Comparison of ENCODE assay signal across 18 cellular contexts in genomic region chr12:47102406-47102805, GRCh38. TPM values are rescaled to one million over a fixed set of nuclear protein-coding genes. Genes with fewer than 3 reads are reported as not detected.
DNase-seq lines count a peak whose midpoint lies in the region; FAIRE-seq and TF ChIP-seq lines count a peak whose summit lies in the region.
"Had no signal": no experiment of that assay in that cellular context is flagged by ENCODE, and none has a peak within 500 bp of the region (broad histone marks: within the 10 kb centered on the region; RNA-seq: fewer than 3 reads in every experiment).

No MANE protein-coding gene starts in this region.

- H3K9me3 ChIP-seq in astrocyte (ENCODE audit: insufficient read depth, low read depth, low read length) = no peaks in the 10 kb centered on the region
- no peaks in the 10 kb centered on the region for H3K9me3 ChIP-seq in subcutaneous abdominal adipose tissue (ENCODE audit: control insufficient read depth in 5 of 5, low read length in 5 of 5)
- H3K9me3 ChIP-seq in adrenal gland (replicated peaks in 1 of 3) = no peaks in the 10 kb centered on the region
- H3K9me3 ChIP-seq: BLaER1 had no signal

- H3K18ac ChIP-seq in mesendoderm (ENCODE audit: low read length) = no peak overlapping the region

- no peak overlapping the region for H2AK5ac ChIP-seq in mesendoderm (ENCODE audit: low read length)

- no peaks in the 10 kb centered on the region for H3K79me1 ChIP-seq in mesendoderm (ENCODE audit: low read length)

- no peak overlapping the region for H3K23ac ChIP-seq in mesendoderm (ENCODE audit: low read length)

- no peak overlapping the region for H2AFZ ChIP-seq in astrocyte (ENCODE audit: low read depth, low read length)

- H2BK5ac ChIP-seq in mesendoderm (ENCODE audit: low read length) = no peak overlapping the region

- H4K5ac ChIP-seq in mesendoderm (ENCODE audit: low read length) = no peak overlapping the region

- no peaks in the 10 kb centered on the region for H3K79me2 ChIP-seq in astrocyte (ENCODE audit: insufficient read depth, low read length)
- no peaks in the 10 kb centered on the region for H3K79me2 ChIP-seq in mesendoderm (ENCODE audit: control insufficient read depth, insufficient read depth, low read length)

- TF ChIP-seq CTCF in astrocyte (IDR thresholded peaks at IDR 0.05; ENCODE audit: insufficient read depth, low read depth, low read length) = no peak
- no peak for TF ChIP-seq CTCF in adrenal gland (IDR thresholded peaks at IDR 0.05)

- H3K4me1 ChIP-seq in astrocyte (ENCODE audit: insufficient read depth, low read length) = peaks cover 7% of the 10 kb centered on the region
- peaks cover 11% of the 10 kb centered on the region for H3K4me1 ChIP-seq in mesendoderm (ENCODE audit: control insufficient read depth, low read depth, low read length)
- H3K4me1 ChIP-seq in subcutaneous abdominal adipose tissue (ENCODE audit: control insufficient read depth in 5 of 5, insufficient read depth in 5 of 5, low read length in 5 of 5) = peaks cover 0 to 22% (median 16%) of the 10 kb centered on the region in 5 donors
- peaks cover 2 to 12% of the 10 kb centered on the region in 2 donors for H3K4me1 ChIP-seq in adrenal gland (replicated peaks in 1 of 2)
- H3K4me1 ChIP-seq: BLaER1 had no signal

- H3K4me3 ChIP-seq in astrocyte (ENCODE audit: insufficient read depth, low read depth, low read length) = no peak overlapping the region
- no peak overlapping the region for H3K4me3 ChIP-seq in mesendoderm (ENCODE audit: low read length)
- H3K4me3 ChIP-seq in subcutaneous abdominal adipose tissue (ENCODE audit: low read depth in 1 of 5, low read length in 5 of 5) = no peak overlapping the region
- H3K4me3 ChIP-seq in adrenal gland = no peak overlapping the region
- H3K4me3 ChIP-seq: BLaER1, GM12878 had no signal

- TF ChIP-seq POLR2A in adrenal gland (IDR thresholded peaks at IDR 0.05) = no peak

- H3K27ac Mint-ChIP-seq in astrocyte (ENCODE audit: unreplicated experiment) = no peak overlapping the region

- H3K27me3 ChIP-seq in astrocyte (ENCODE audit: insufficient read depth, low read length) = no peaks in the 10 kb centered on the region
- H3K27me3 ChIP-seq in mesendoderm (ENCODE audit: insufficient read depth, low read length, poor library complexity) = no peaks in the 10 kb centered on the region
- no peaks in the 10 kb centered on the region for H3K27me3 ChIP-seq in subcutaneous abdominal adipose tissue (ENCODE audit: control insufficient read depth in 5 of 5, insufficient read depth in 4 of 5, low read length in 5 of 5)
- no peaks in the 10 kb centered on the region for H3K27me3 ChIP-seq in adrenal gland
- H3K27me3 ChIP-seq: BLaER1 had no signal

- peaks cover 3% of the 10 kb centered on the region for H3K36me3 Mint-ChIP-seq in astrocyte (ENCODE audit: low read depth, unreplicated experiment)

- peaks cover 13% of the 10 kb centered on the region for H3K4me1 Mint-ChIP-seq in astrocyte (ENCODE audit: low read depth, unreplicated experiment)

- no peaks in the 10 kb centered on the region for H3K36me3 ChIP-seq in astrocyte (ENCODE audit: insufficient read depth, low read length)
- no peaks in the 10 kb centered on the region for H3K36me3 ChIP-seq in mesendoderm (ENCODE audit: control insufficient read depth, insufficient read depth, low read length)
- peaks cover 0 to 6% (median 4%) of the 10 kb centered on the region in 5 donors for H3K36me3 ChIP-seq in subcutaneous abdominal adipose tissue (ENCODE audit: control insufficient read depth in 5 of 5, insufficient read depth in 5 of 5, low read length in 5 of 5)
- no peaks in the 10 kb centered on the region for H3K36me3 ChIP-seq in adrenal gland (replicated peaks in 1 of 2)
- H3K36me3 ChIP-seq: BLaER1 had no signal

- WGBS in mesendoderm (ENCODE audit: extremely low coverage, insufficient coverage, low lambda C conversion rate) = no CpG with 5 or more reads among the region's 4 CpGs
- WGBS in adrenal gland, 4 donors = 95 to 98% (median 95%) methylated on average over 4 of the region's 4 CpGs

- H3K9ac ChIP-seq in astrocyte (ENCODE audit: low read length) (no peak overlapping the region), mesendoderm (ENCODE audit: low read length) (no peak overlapping the region), subcutaneous abdominal adipose tissue (ENCODE audit: low read length in 5 of 5) (no peak overlapping the region)
- H3K9ac ChIP-seq: BLaER1 had no signal

- H3K9me3 Mint-ChIP-seq in astrocyte (ENCODE audit: unreplicated experiment) = no peaks in the 10 kb centered on the region

- H3K56ac ChIP-seq in mesendoderm (ENCODE audit: low read length) = no peak overlapping the region

- intact Hi-C loops in adrenal gland (cut with DNase I) = no loop called here

- in situ Hi-C loops in G401 (cut with HindIII; ENCODE audit: low sequenced_read_pairs) = no loop called here

- DNase-seq in G401 (ENCODE audit: low spot score) (peak; percentile 34), astrocyte (ENCODE audit: low read depth) (no peak), mesendoderm (no peak), adrenal gland (no peak), C1 segment of cervical spinal cord (lab: John Stamatoyannopoulos, UW) (no peak), HuH-7.5 (ENCODE audit: low spot score) (no peak), NCI-H524 treated with DMSO at 0.1 percent for 48 hours (lab: John Stamatoyannopoulos, UW) (no peak)
- DNase-seq: DND-41, GDM1, GOT3, NCI-H1048, NCI-H1436 treated with DMSO at 0.1 percent for 48 hours, NCI-H2029 treated with DMSO at 0.1 percent for 48 hours, NCI-H510A treated with DMSO at 0.1 percent for 48 hours had no signal

- no peak overlapping the region for H2BK120ac ChIP-seq in mesendoderm (ENCODE audit: low read depth, low read length)

- no peak overlapping the region for H2BK15ac ChIP-seq in mesendoderm (replicated peaks; ENCODE audit: low read depth)

- H3K4me2 ChIP-seq in astrocyte (ENCODE audit: low read length) (no peak overlapping the region), mesendoderm (ENCODE audit: low read length) (no peak overlapping the region)
- H3K4me2 ChIP-seq: BLaER1 had no signal

- no peak overlapping the region for H3K4me3 Mint-ChIP-seq in astrocyte (ENCODE audit: unreplicated experiment)

- H3K27me3 Mint-ChIP-seq in astrocyte (ENCODE audit: low read depth, unreplicated experiment) = no peaks in the 10 kb centered on the region

- H4K8ac ChIP-seq in mesendoderm (ENCODE audit: low read depth, low read length) = no peak overlapping the region

- FAIRE-seq in astrocyte (lab: Jason Lieb, UNC) = peak; percentile 50
- FAIRE-seq: GM12878, HepG2 had no signal

- H4K20me1 ChIP-seq in astrocyte (ENCODE audit: insufficient read depth, low read length) = no peaks in the 10 kb centered on the region
- H4K20me1 ChIP-seq: BLaER1 had no signal

- H3K27ac ChIP-seq in astrocyte (ENCODE audit: low read depth, low read length) = no peak overlapping the region
- H3K27ac ChIP-seq in mesendoderm (ENCODE audit: low read depth, low read length) = no peak overlapping the region
- H3K27ac ChIP-seq in subcutaneous abdominal adipose tissue (ENCODE audit: low read depth, low read length) = peak overlapping the region; percentile 49
- peak overlapping the region in 1 of 5 donors; percentile 10 for H3K27ac ChIP-seq in adrenal gland
- H3K27ac ChIP-seq: BLaER1 had no signal

- peak overlapping the region; percentile 2 for H3K4ac ChIP-seq in mesendoderm (ENCODE audit: low read depth, low read length)

RNA-seq across cellular contexts. Expression of gene AMIGO2, which starts 22.6 kb away (rescaled TPM):
- total RNA-seq in G401 (2014; rRNA removed; shearing (Covaris generic)) = 155 and 186 TPM in 2 replicates
- total RNA-seq in astrocyte = 25.2 and 35.4 TPM in 2 replicates
- polyA plus RNA-seq in mesendoderm (2013, experiment 1 of 2) = 14.7 TPM
- polyA plus RNA-seq in mesendoderm (2013, experiment 2 of 2) = 14.0 TPM
- total RNA-seq in adrenal gland = 10 to 100 TPM; 16.5 to 34.7 (median 28.8) TPM
- polyA plus RNA-seq in adrenal gland = 10 to 100 TPM; 10.6 to 40.4 (median 22.7) TPM
- total RNA-seq: HepG2 had no signal
- polyA plus RNA-seq: HepG2 had no signal

RNA-seq across cellular contexts. Expression of gene PCED1B, which starts 23.0 kb away (rescaled TPM):
- total RNA-seq in G401 (2014; rRNA removed; shearing (Covaris generic)) = 9.2 and 9.5 TPM in 2 replicates
- total RNA-seq in astrocyte = 1.8 and 2.4 TPM in 2 replicates
- 6.9 TPM for polyA plus RNA-seq in mesendoderm (2013, experiment 1 of 2)
- polyA plus RNA-seq in mesendoderm (2013, experiment 2 of 2) = 6.7 TPM
- 100 to 1,000 TPM in 1 of 8 donors, 10 to 100 TPM in 7; 21.0 to 110 (median 51.1) TPM for total RNA-seq in adrenal gland
- polyA plus RNA-seq in adrenal gland = 10 to 100 TPM; 25.2 to 41.3 (median 31.5) TPM
